ENCODE assay signal across 12 cellular contexts in genomic region chr11:43989162-43989961, GRCh38. TPM values are rescaled to one million over a fixed set of nuclear protein-coding genes. Genes with fewer than 3 reads are reported as not detected.
DNase-seq lines count a peak whose midpoint lies in the region; ATAC-seq, FAIRE-seq and TF ChIP-seq lines count a peak whose summit lies in the region.
"Had no signal": no experiment of that assay in that cellular context is flagged by ENCODE, and none has a peak within 500 bp of the region (broad histone marks: within the 10 kb centered on the region; RNA-seq: fewer than 3 reads in every experiment).

No MANE protein-coding gene starts in this region.

- H3K9me3 ChIP-seq in endothelial cell of umbilical vein (replicated peaks; ENCODE audit: control insufficient read depth, insufficient read depth, low read length), result no peaks in the 10 kb centered on the region
- no peaks in the 10 kb centered on the region for H3K9me3 ChIP-seq in vagina

- H3K27me3 ChIP-seq in endothelial cell of umbilical vein (ENCODE audit: control insufficient read depth in 2 of 2, insufficient read depth in 2 of 2, low read length in 2 of 2), result peaks cover 0 to 18% of the 10 kb centered on the region in 2 experiments
- H3K27me3 ChIP-seq in vagina, result no peaks in the 10 kb centered on the region

- no peaks in the 10 kb centered on the region for H3K9me1 ChIP-seq in endothelial cell of umbilical vein (replicated peaks; ENCODE audit: control insufficient read depth, extremely low read depth, insufficient read depth, low read length)

- H2AFZ ChIP-seq in endothelial cell of umbilical vein (ENCODE audit: low read depth, low read length), result no peak overlapping the region

- H4K20me1 ChIP-seq in endothelial cell of umbilical vein (replicated peaks; ENCODE audit: control insufficient read depth, extremely low read depth, insufficient read depth, low read length), result no peaks in the 10 kb centered on the region

- H3K36me3 ChIP-seq in endothelial cell of umbilical vein (ENCODE audit: control insufficient read depth in 2 of 2, extremely low read depth in 1 of 2, insufficient read depth in 2 of 2, low read length in 2 of 2) (no peaks in the 10 kb centered on the region), vagina (no peaks in the 10 kb centered on the region)

- ATAC-seq in HG02938 (IDR thresholded peaks at IDR 0.05; ENCODE audit: unreplicated experiment), result no peak
- ATAC-seq: foreskin keratinocyte had no signal

- CTCF ChIA-PET in endothelial cell of umbilical vein (lab: Charles Lee), result interaction anchor here (0.6 to 1.5 kb wide), 4 partner anchors 12 to 100 kb away, joined by 3 to 8 read pairs (median 4); no protein-coding TSS in a partner anchor

- DNase-seq in NCI-H524 (lab: John Stamatoyannopoulos, UW) (peak; percentile 35 to 69), NCI-H524 treated with DMSO at 0.1 percent for 48 hours (lab: John Stamatoyannopoulos, UW) (no peak), endothelial cell of umbilical vein (ENCODE audit: low read depth, low spot score) (peak; percentile 20), mucosa of gallbladder (ENCODE audit: low spot score) (peak; percentile 58), vagina (ENCODE audit: extremely low spot score in 2 of 2) (no peak), SKM-1 treated with dmso at 0.1 percent for 144 hours (lab: John Stamatoyannopoulos, UW; ENCODE audit: unreplicated experiment) (no peak), HuH-7 (ENCODE audit: low spot score) (no peak)
- DNase-seq: foreskin keratinocyte had no signal

- H3K27ac ChIP-seq in endothelial cell of umbilical vein (ENCODE audit: insufficient read depth, low read depth, low read length), result no peak overlapping the region
- peak overlapping the region; percentile 77 for H3K27ac ChIP-seq in vagina
- H3K27ac ChIP-seq: 22Rv1, foreskin keratinocyte had no signal

- POLR2A ChIA-PET in endothelial cell of umbilical vein (lab: Charles Lee), result no interaction called here

- no peak overlapping the region for H3K4me2 ChIP-seq in endothelial cell of umbilical vein (ENCODE audit: insufficient read depth, low read length)

- H3K79me2 ChIP-seq in endothelial cell of umbilical vein (ENCODE audit: control insufficient read depth, insufficient read depth, low read length), result no peaks in the 10 kb centered on the region

- dilution Hi-C loops in endothelial cell of umbilical vein (cut with MboI; ENCODE audit: extremely low pct_ligation_motif_present, low sequenced_read_pairs), result no loop called here

- H3K9ac ChIP-seq in endothelial cell of umbilical vein (replicated peaks; ENCODE audit: extremely low read depth, insufficient read depth, low read length), result no peak overlapping the region

- no peak for FAIRE-seq in endothelial cell of umbilical vein (lab: Jason Lieb, UNC)
- FAIRE-seq: G401.6 had no signal

- H3K4me3 ChIP-seq in endothelial cell of umbilical vein (replicated peaks in 1 of 3; ENCODE audit: insufficient read depth in 1 of 3, low read depth in 1 of 3, low read length in 3 of 3) (no peak overlapping the region), vagina (no peak overlapping the region)

- intact Hi-C loops in endothelial cell of umbilical vein (cut with micrococcal nuclease), result no loop called here
- intact Hi-C loops in vagina (cut with DNase I), result loop anchor here (2.0 to 5.0 kb wide), 2 partner anchors 41 to 42 kb away; no protein-coding TSS in a partner anchor

- no peaks in the 10 kb centered on the region for H3K4me1 ChIP-seq in endothelial cell of umbilical vein (ENCODE audit: control insufficient read depth, extremely low read depth, insufficient read depth, low read length)
- H3K4me1 ChIP-seq in vagina, result peaks cover 42% of the 10 kb centered on the region
- H3K4me1 ChIP-seq: foreskin keratinocyte had no signal

- no TSS peak for BruUV-seq in endothelial cell of umbilical vein (replicated peaks; lab: Mats Ljungman, UMichigan)

- TF ChIP-seq POLR2A in endothelial cell of umbilical vein (IDR thresholded peaks at IDR 0.05; ENCODE audit: low read depth, low read length) (no peak), vagina (IDR thresholded peaks at IDR 0.05) (no peak)

- no peak for TF ChIP-seq CTCF in endothelial cell of umbilical vein (IDR thresholded peaks at IDR 0.05; ENCODE audit: extremely low read depth in 1 of 2, insufficient read depth in 1 of 2, low read depth in 1 of 2, low read length in 2 of 2)
- TF ChIP-seq CTCF in vagina (IDR thresholded peaks at IDR 0.05), result no peak

TF ChIP-seq in endothelial cell of umbilical vein, 7 proteins besides CTCF, POLR2A, EP300 and RAD21:
- no peak for TF ChIP-seq MYC (IDR thresholded peaks at IDR 0.05; ENCODE audit: low read depth, low read length)
- no peak for TF ChIP-seq JUN (IDR thresholded peaks at IDR 0.05; ENCODE audit: borderline replicate concordance, insufficient read depth, insufficient read length, low read depth)
- TF ChIP-seq, protein P1, sequence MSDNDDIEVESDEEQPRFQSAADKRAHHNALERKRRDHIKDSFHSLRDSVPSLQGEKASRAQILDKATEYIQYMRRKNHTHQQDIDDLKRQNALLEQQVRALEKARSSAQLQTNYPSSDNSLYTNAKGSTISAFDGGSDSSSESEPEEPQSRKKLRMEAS (IDR thresholded peaks at IDR 0.05; ENCODE audit: insufficient read depth, insufficient read length), result no peak
- TF ChIP-seq GATA2 (IDR thresholded peaks at IDR 0.05; ENCODE audit: insufficient read depth, insufficient read length, low read depth, low read length), result no peak
- no peak for TF ChIP-seq POLR2AphosphoS5 (IDR thresholded peaks at IDR 0.05; ENCODE audit: insufficient read depth, low read depth, low read length)
- TF ChIP-seq FOS (IDR thresholded peaks at IDR 0.05; ENCODE audit: borderline replicate concordance, insufficient read depth, low read length), result no peak
- TF ChIP-seq EZH2 (IDR thresholded peaks at IDR 0.05; ENCODE audit: borderline replicate concordance, low read depth, low read length, severe bottlenecking), result no peak

RNA-seq across cellular contexts. Expression of gene C11orf96, which starts 46.9 kb away (rescaled TPM):
- total RNA-seq in endothelial cell of umbilical vein, result 2.4 and 3.8 TPM in 2 replicates
- polyA plus RNA-seq in endothelial cell of umbilical vein, result 7.5 and 8.8 TPM in 2 replicates
- 4.8 and 8.3 TPM in 2 replicates for polyA plus RNA-seq in endothelial cell of umbilical vein (2011; cell fraction: cytosol; rRNA removed)
- polyA plus RNA-seq in endothelial cell of umbilical vein (2011; cell fraction: nucleus; rRNA removed), result 5.8 and 6.9 TPM in 2 replicates
- polyA plus RNA-seq in endothelial cell of umbilical vein (2012), result 7.9 and 12.5 TPM in 2 replicates
- polyA minus RNA-seq in endothelial cell of umbilical vein, result 0.70 and 1.3 TPM in 2 replicates
- not detected for polyA minus RNA-seq in endothelial cell of umbilical vein (2011; cell fraction: cytosol; rRNA and poly(A)+ RNA removed)
- polyA minus RNA-seq in endothelial cell of umbilical vein (2011; cell fraction: nucleus; rRNA and poly(A)+ RNA removed), result 1.9 and 4.9 TPM in 2 replicates
- 143 TPM for total RNA-seq in mucosa of gallbladder
- total RNA-seq in vagina, result 202 TPM
- total RNA-seq: foreskin keratinocyte had no signal
- polyA plus RNA-seq: foreskin keratinocyte had no signal

RNA-seq across cellular contexts. Expression of gene ACCSL, which starts 58.4 kb away (rescaled TPM):
- not detected in 2 replicates for total RNA-seq in endothelial cell of umbilical vein
- polyA plus RNA-seq in endothelial cell of umbilical vein, result not detected in 2 replicates
- polyA plus RNA-seq in endothelial cell of umbilical vein (2011; cell fraction: cytosol; rRNA removed), result not detected in 2 replicates
- not detected in 2 replicates for polyA plus RNA-seq in endothelial cell of umbilical vein (2011; cell fraction: nucleus; rRNA removed)
- polyA plus RNA-seq in endothelial cell of umbilical vein (2012), result not detected in 2 replicates
- polyA minus RNA-seq in endothelial cell of umbilical vein, result not detected in 2 replicates
- polyA minus RNA-seq in endothelial cell of umbilical vein (2011; cell fraction: cytosol; rRNA and poly(A)+ RNA removed), result not detected
- not detected in 2 replicates for polyA minus RNA-seq in endothelial cell of umbilical vein (2011; cell fraction: nucleus; rRNA and poly(A)+ RNA removed)
- total RNA-seq in mucosa of gallbladder, result not detected
- total RNA-seq in vagina, result not detected
- total RNA-seq: foreskin keratinocyte; natural killer cell treated with Interleukin-12 subunit alpha and Interleukin-12 subunit beta and Interleukin-15 and Interleukin-18, amount 100 ng/mL, for 72 hours had no signal
- polyA plus RNA-seq: foreskin keratinocyte had no signal

Comparison
In these comparisons a context has a peak if more than half of its experiments do, and no peak if none do; other contexts are left out.
1. DNase-seq: peak in NCI-H524 (2 of 2), endothelial cell of umbilical vein (single experiment) and mucosa of gallbladder (single experiment); none in NCI-H524 treated with DMSO at 0.1 percent for 48 hours (single experiment), vagina (0 of 2), SKM-1 treated with dmso at 0.1 percent for 144 hours (single experiment) and HuH-7 (single experiment).
2. RNA of gene C11orf96, which starts 46.9 kb away (total RNA-seq): 202 TPM in vagina (single experiment) and 143 TPM in mucosa of gallbladder (single experiment); 2.4 to 3.8 TPM in endothelial cell of umbilical vein; every median in the first group is over 10 times any median in the second.